Comparison of ENCODE assay signal across 1 cellular context in the genomic region with DNA sequence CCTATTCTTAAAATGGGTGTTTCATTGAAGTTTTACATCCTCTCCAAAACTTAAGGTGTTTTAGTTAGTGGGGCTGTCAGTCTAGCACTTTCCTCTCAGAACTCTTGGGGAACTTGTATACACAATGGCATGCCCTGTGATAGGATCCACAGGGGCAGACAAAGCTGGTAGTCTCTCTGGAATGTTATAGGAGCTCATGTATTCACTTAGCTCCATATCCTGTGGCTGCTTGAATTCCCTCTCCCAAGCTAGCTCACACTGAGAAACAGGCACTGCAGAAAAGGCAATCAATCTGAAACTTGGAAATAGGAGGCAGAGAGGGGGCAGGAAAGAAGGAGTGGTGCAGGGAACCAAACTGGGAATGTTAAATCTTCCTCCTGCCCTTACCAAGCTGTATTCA.
TF ChIP-seq lines count a peak whose summit lies in the region.

No MANE protein-coding gene starts in this region.

TF ChIP-seq in WTC11, 78 proteins besides CTCF, POLR2A, EP300 and RAD21 (continued from another document):
- TF ChIP-seq ZBTB43 (CRISPR knock-in tag; IDR thresholded peaks at IDR 0.05) (no peak), ZNF281 (CRISPR knock-in tag; IDR thresholded peaks at IDR 0.05) (no peak), NR2C2 (CRISPR knock-in tag; IDR thresholded peaks at IDR 0.05) (no peak), AR (CRISPR knock-in tag; IDR thresholded peaks at IDR 0.05) (no peak), JUN (CRISPR knock-in tag; IDR thresholded peaks at IDR 0.05) (no peak)
- TF ChIP-seq, protein P1, sequence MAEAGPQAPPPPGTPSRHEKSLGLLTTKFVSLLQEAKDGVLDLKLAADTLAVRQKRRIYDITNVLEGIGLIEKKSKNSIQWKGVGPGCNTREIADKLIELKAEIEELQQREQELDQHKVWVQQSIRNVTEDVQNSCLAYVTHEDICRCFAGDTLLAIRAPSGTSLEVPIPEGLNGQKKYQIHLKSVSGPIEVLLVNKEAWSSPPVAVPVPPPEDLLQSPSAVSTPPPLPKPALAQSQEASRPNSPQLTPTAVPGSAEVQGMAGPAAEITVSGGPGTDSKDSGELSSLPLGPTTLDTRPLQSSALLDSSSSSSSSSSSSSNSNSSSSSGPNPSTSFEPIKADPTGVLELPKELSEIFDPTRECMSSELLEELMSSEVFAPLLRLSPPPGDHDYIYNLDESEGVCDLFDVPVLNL (CRISPR knock-in tag; IDR thresholded peaks at IDR 0.05; ENCODE audit: borderline replicate concordance, low read depth): no peak
- TF ChIP-seq, protein P2, sequence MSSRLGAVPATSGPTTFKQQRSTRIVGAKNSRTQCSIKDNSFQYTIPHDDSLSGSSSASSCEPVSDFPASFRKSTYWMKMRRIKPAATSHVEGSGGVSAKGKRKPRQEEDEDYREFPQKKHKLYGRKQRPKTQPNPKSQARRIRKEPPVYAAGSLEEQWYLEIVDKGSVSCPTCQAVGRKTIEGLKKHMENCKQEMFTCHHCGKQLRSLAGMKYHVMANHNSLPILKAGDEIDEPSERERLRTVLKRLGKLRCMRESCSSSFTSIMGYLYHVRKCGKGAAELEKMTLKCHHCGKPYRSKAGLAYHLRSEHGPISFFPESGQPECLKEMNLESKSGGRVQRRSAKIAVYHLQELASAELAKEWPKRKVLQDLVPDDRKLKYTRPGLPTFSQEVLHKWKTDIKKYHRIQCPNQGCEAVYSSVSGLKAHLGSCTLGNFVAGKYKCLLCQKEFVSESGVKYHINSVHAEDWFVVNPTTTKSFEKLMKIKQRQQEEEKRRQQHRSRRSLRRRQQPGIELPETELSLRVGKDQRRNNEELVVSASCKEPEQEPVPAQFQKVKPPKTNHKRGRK (CRISPR knock-in tag; IDR thresholded peaks at IDR 0.05; ENCODE audit: borderline replicate concordance): no peak
